In the genomic region with DNA sequence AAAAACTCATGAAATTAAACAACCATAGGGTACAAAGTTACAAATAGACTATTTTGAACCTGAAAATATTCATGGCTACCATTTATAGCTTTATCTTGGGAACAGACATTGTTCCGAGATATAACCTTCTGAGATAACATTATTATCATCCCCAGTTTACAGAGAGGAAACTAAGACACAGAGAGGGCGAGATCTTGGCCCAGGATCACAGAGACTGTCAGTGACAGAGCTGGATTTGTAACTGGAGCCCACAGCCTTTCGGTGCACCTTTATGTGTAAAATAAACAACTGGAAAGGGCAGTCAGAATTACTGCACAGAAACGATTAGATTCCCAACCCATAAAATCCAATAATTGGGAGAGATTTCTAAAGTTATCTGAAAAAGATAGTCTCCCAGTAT, we compare ENCODE assay signal across 23 cellular contexts. TPM values are rescaled to one million over a fixed set of nuclear protein-coding genes. Genes with fewer than 3 reads are reported as not detected.
DNase-seq lines count a peak whose midpoint lies in the region; ATAC-seq and TF ChIP-seq lines count a peak whose summit lies in the region.
"Had no signal": no experiment of that assay in that cellular context is flagged by ENCODE, and none has a peak within 500 bp of the region (broad histone marks: within the 10 kb centered on the region; RNA-seq: fewer than 3 reads in every experiment).

No MANE protein-coding gene starts in this region.

- TF ChIP-seq EP300 in suprapubic skin (IDR thresholded peaks at IDR 0.05): no peak

- no peak overlapping the region for H2BK20ac ChIP-seq in IMR-90 (ENCODE audit: low read depth, low read length)

- H3K18ac ChIP-seq in IMR-90 (ENCODE audit: low read depth, low read length): no peak overlapping the region

- no peak overlapping the region for H4K5ac ChIP-seq in IMR-90 (ENCODE audit: low read depth, low read length)

- no peak overlapping the region for H3K23ac ChIP-seq in IMR-90 (ENCODE audit: low read depth, low read length)

- H3K79me1 ChIP-seq in IMR-90 (ENCODE audit: low read depth in 1 of 2, low read length in 2 of 2): peaks cover 29 to 66% of the 10 kb centered on the region in 2 experiments

- H3K4me1 ChIP-seq in IMR-90 (ENCODE audit: control insufficient read depth, insufficient read depth, low read length): peaks cover 5% of the 10 kb centered on the region
- peaks cover 14% of the 10 kb centered on the region for H3K4me1 ChIP-seq in osteoblast (ENCODE audit: insufficient read depth, low read length)
- peaks cover 55% of the 10 kb centered on the region for H3K4me1 ChIP-seq in suprapubic skin
- H3K4me1 ChIP-seq: BLaER1, prostate gland had no signal

- no peak overlapping the region for H2BK5ac ChIP-seq in IMR-90 (ENCODE audit: low read depth, low read length, poor library complexity, severe bottlenecking)

- in situ Hi-C loops in IMR-90 (cut with MboI; ENCODE audit: low sequenced_read_pairs): no loop called here

- H4K20me1 ChIP-seq in IMR-90 (ENCODE audit: insufficient read depth, low read length) (peaks cover 23% of the 10 kb centered on the region), osteoblast (ENCODE audit: insufficient read depth, low read length) (peaks cover 8% of the 10 kb centered on the region)
- H4K20me1 ChIP-seq: BLaER1 had no signal

- H3K27ac ChIP-seq in IMR-90 (ENCODE audit: insufficient read depth, low read length) (no peak overlapping the region), coronary artery (peak overlapping the region; percentile 22 to 55), osteoblast (ENCODE audit: low read depth, low read length) (peak overlapping the region; percentile 65), suprapubic skin (peak overlapping the region; percentile 24)
- H3K27ac ChIP-seq: BLaER1, brain microvascular endothelial cell, KMS-11, prostate gland had no signal

- WGBS in IMR-90 (ENCODE audit: extremely low coverage in 2 of 2, insufficient read length in 1 of 2), 2 experiments: no CpG with 5 or more reads among the region's 4 CpGs
- 68% methylated on average over 4 of the region's 4 CpGs for WGBS in suprapubic skin

- POLR2A ChIA-PET in IMR-90 (lab: Charles Lee; ENCODE audit: unreplicated experiment): no interaction called here

- H2AFZ ChIP-seq in IMR-90 (replicated peaks; ENCODE audit: low read length, poor library complexity): no peak overlapping the region
- no peak overlapping the region for H2AFZ ChIP-seq in osteoblast (ENCODE audit: low read length)

- H2BK15ac ChIP-seq in IMR-90 (ENCODE audit: low read depth, low read length): no peak overlapping the region

- H2AK9ac ChIP-seq in IMR-90 (replicated peaks; ENCODE audit: low read depth, low read length, poor library complexity): no peak overlapping the region

- H3K79me2 ChIP-seq in osteoblast (ENCODE audit: insufficient read depth, low read length): peaks cover 38% of the 10 kb centered on the region

- no peaks in the 10 kb centered on the region for H3K27me3 ChIP-seq in IMR-90 (ENCODE audit: control insufficient read depth, insufficient read depth, low read length)
- H3K27me3 ChIP-seq in osteoblast (ENCODE audit: insufficient read depth, low read length): no peaks in the 10 kb centered on the region
- no peaks in the 10 kb centered on the region for H3K27me3 ChIP-seq in suprapubic skin
- H3K27me3 ChIP-seq: adrenal gland, BLaER1, brain microvascular endothelial cell had no signal

- no peak overlapping the region for H3K4ac ChIP-seq in IMR-90 (ENCODE audit: low read depth, low read length)

- H3K9me3 ChIP-seq in IMR-90 (ENCODE audit: control insufficient read depth, insufficient read depth, low read length): no peaks in the 10 kb centered on the region
- H3K9me3 ChIP-seq in osteoblast (ENCODE audit: low read depth, low read length): no peaks in the 10 kb centered on the region
- no peaks in the 10 kb centered on the region for H3K9me3 ChIP-seq in suprapubic skin
- H3K9me3 ChIP-seq: adrenal gland, prostate gland had no signal

- H3K9ac ChIP-seq in IMR-90 (ENCODE audit: low read depth, low read length): no peak overlapping the region
- H3K9ac ChIP-seq: BLaER1, KMS-11 had no signal

- peaks cover 15% of the 10 kb centered on the region for H3K9me1 ChIP-seq in IMR-90 (ENCODE audit: insufficient read depth, low read length)

- H2AK5ac ChIP-seq in IMR-90 (ENCODE audit: low read depth, low read length): no peak overlapping the region

- no peak overlapping the region for H3K56ac ChIP-seq in IMR-90 (ENCODE audit: extremely low read depth, insufficient read depth, low read length)

- no peak for TF ChIP-seq RAD21 in IMR-90 (IDR thresholded peaks at IDR 0.05; ENCODE audit: low read length)

- TF ChIP-seq POLR2A in IMR-90 (IDR thresholded peaks at IDR 0.05; ENCODE audit: low read depth, low read length) (0 out of 2 replicates have a peak, but pooled peaks have one; percentile 20), suprapubic skin (IDR thresholded peaks at IDR 0.05) (no peak)

- H2BK120ac ChIP-seq in IMR-90 (ENCODE audit: low read depth, low read length): no peak overlapping the region

- ATAC-seq in IMR-90 (ENCODE audit: low read depth) (no peak), HG03159 (IDR thresholded peaks at IDR 0.05; ENCODE audit: unreplicated experiment) (no peak)
- ATAC-seq: activated CD8-positive, alpha-beta memory T cell treated with anti-CD3 and anti-CD28 coated beads, Interleukin-2, amount 10 ng/mL, durations not matched to agents 7 days and 5 days; SK-N-SH treated with all-trans-retinoic acid at 6 μM for 48 hours; stimulated activated memory B cell treated with anti-CD40 and anti-IgM and Interleukin-4, amounts not matched to agents 10 μg/mL and 1 μg/mL and 100 μg/mL, for 72 hours had no signal

- DNase-seq in IMR-90 (no peak), coronary artery (ENCODE audit: low spot score) (no peak), osteoblast (ENCODE audit: insufficient read length, low spot score, missing footprints) (no peak), suprapubic skin (ENCODE audit: low spot score in 2 of 2) (no peak), OCI-M2 (lab: John Stamatoyannopoulos, UW; ENCODE audit: unreplicated experiment) (no peak), NCI-H446 treated with DMSO at 0.1 percent for 48 hours (lab: John Stamatoyannopoulos, UW) (no peak)
- DNase-seq: activated CD4-positive, alpha-beta T cell treated with anti-CD3 and anti-CD28 coated beads, Interleukin-2, amount 50 U/mL, for 4 hours; activated CD8-positive, alpha-beta memory T cell treated with anti-CD3 and anti-CD28 coated beads, Interleukin-2, amount 10 ng/mL, durations not matched to agents 7 days and 5 days; activated T-cell treated with anti-CD3 and anti-CD28 coated beads, Interleukin-2, amount 50 U/mL, for 48 hours; adrenal gland; brain microvascular endothelial cell; DMS153; MM.1S; naive B cell; NCI-H1930; NCI-H524 treated with DMSO at 0.1 percent for 48 hours; OCI-M1 had no signal

- no peak overlapping the region for H3K4me3 ChIP-seq in IMR-90 (ENCODE audit: insufficient read depth, low read depth, low read length)
- no peak overlapping the region for H3K4me3 ChIP-seq in coronary artery
- H3K4me3 ChIP-seq in osteoblast (ENCODE audit: insufficient read depth, low read length): no peak overlapping the region
- H3K4me3 ChIP-seq in suprapubic skin: no peak overlapping the region
- H3K4me3 ChIP-seq: adrenal gland, BLaER1, prostate gland had no signal

- H3K36me3 ChIP-seq in IMR-90 (ENCODE audit: control insufficient read depth, insufficient read depth, low read length) (peaks cover 48% of the 10 kb centered on the region), osteoblast (ENCODE audit: insufficient read depth, low read length) (peaks cover 84% of the 10 kb centered on the region), suprapubic skin (peaks cover 91% of the 10 kb centered on the region)
- H3K36me3 ChIP-seq: BLaER1, prostate gland had no signal

- BruUV-seq in IMR-90 (replicated peaks; lab: Mats Ljungman, UMichigan): no TSS peak

- intact Hi-C loops in IMR-90 (cut with micrococcal nuclease): no loop called here

- CTCF ChIA-PET in IMR-90 (lab: Yijun Ruan, JAX): interaction anchor here (0.5 kb wide), 1 partner anchor 67 kb away, joined by 3 read pairs; no protein-coding TSS in a partner anchor

- H4K8ac ChIP-seq in IMR-90 (ENCODE audit: low read depth in 2 of 2, low read length in 2 of 2): no peak overlapping the region

- no peak for TF ChIP-seq CTCF in IMR-90 (conservative IDR thresholded peaks at IDR 0.05; ENCODE audit: low read depth, low read length)
- TF ChIP-seq CTCF in coronary artery (IDR thresholded peaks at IDR 0.05): no peak
- TF ChIP-seq CTCF in osteoblast (IDR thresholded peaks at IDR 0.05; ENCODE audit: extremely low read depth, low read depth, low read length): no peak
- no peak for TF ChIP-seq CTCF in suprapubic skin (IDR thresholded peaks at IDR 0.05)

- no peak overlapping the region for H3K4me2 ChIP-seq in IMR-90 (ENCODE audit: low read depth, low read length)
- no peak overlapping the region for H3K4me2 ChIP-seq in osteoblast (ENCODE audit: insufficient read depth, low read length)
- H3K4me2 ChIP-seq: BLaER1, KMS-11 had no signal

- dilution Hi-C loops in IMR-90 (cut with HindIII; ENCODE audit: low sequenced_read_pairs, unreplicated experiment): no loop called here

- H4K91ac ChIP-seq in IMR-90 (ENCODE audit: insufficient read depth, low read depth, low read length): no peak overlapping the region

- H3K14ac ChIP-seq in IMR-90 (replicated peaks; ENCODE audit: low read depth, low read length): no peak overlapping the region

TF ChIP-seq in IMR-90, 13 proteins besides CTCF, POLR2A, EP300 and RAD21:
- TF ChIP-seq BHLHE40 (IDR thresholded peaks at IDR 0.05; ENCODE audit: low read depth, low read length): no peak
- no peak for TF ChIP-seq SMC3 (IDR thresholded peaks at IDR 0.05; ENCODE audit: low read depth, low read length)
- no peak for TF ChIP-seq CEBPB (IDR thresholded peaks at IDR 0.05; ENCODE audit: low read depth, low read length)
- TF ChIP-seq RFX5 (IDR thresholded peaks at IDR 0.05; ENCODE audit: low read depth, low read length): no peak
- TF ChIP-seq RCOR1 (IDR thresholded peaks at IDR 0.05; ENCODE audit: insufficient replicate concordance, low read length): no peak

RNA-seq across cellular contexts. Expression of gene KLF3, which starts 28.4 kb away (rescaled TPM):
- total RNA-seq in IMR-90 (2012; rRNA removed): 8.2 and 9.4 TPM in 2 replicates
- polyA plus RNA-seq in IMR-90 (2012; rRNA removed): 11.6 and 12.6 TPM in 2 replicates
- 5.3 and 7.2 TPM in 2 replicates for polyA plus RNA-seq in IMR-90 (2012; cell fraction: cytosol; rRNA removed)
- 8.7 and 26.7 TPM in 2 replicates for polyA plus RNA-seq in IMR-90 (2012; cell fraction: nucleus; rRNA removed; ENCODE audit: low replicate concordance)
- 25.3 and 27.7 TPM in 2 replicates for total RNA-seq in osteoblast
- total RNA-seq in suprapubic skin: 100 to 1,000 TPM; 169 to 240 (median 223) TPM
